ENCODE assay signal across 8 cellular contexts in genomic region chr12:11650697-11651281, GRCh38. TPM values are rescaled to one million over a fixed set of nuclear protein-coding genes. Genes with fewer than 3 reads are reported as not detected.
DNase-seq lines count a peak whose midpoint lies in the region; ATAC-seq and TF ChIP-seq lines count a peak whose summit lies in the region.

No MANE protein-coding gene starts in this region.

- H3K27me3 ChIP-seq in heart right ventricle (no peaks in the 10 kb centered on the region), prostate gland (replicated peaks; ENCODE audit: insufficient read depth) (no peaks in the 10 kb centered on the region)

- H3K27ac Mint-ChIP-seq in activated naive CD4-positive, alpha-beta T cell treated with anti-CD3 and anti-CD28 coated beads, Interleukin-2, amount 10 ng/mL, durations not matched to agents 7 days and 5 days, result peak overlapping the region; percentile 95

- WGBS in heart right ventricle, 2 donors, result 2% methylated on average over 9 of the region's 9 CpGs
- WGBS in prostate gland, result 2% methylated on average over 9 of the region's 9 CpGs

- peak in 2 of 9 donors; percentile 15 to 27 for TF ChIP-seq CTCF in heart right ventricle (IDR thresholded peaks at IDR 0.05)
- peak in 1 of 4 experiments; percentile 17 for TF ChIP-seq CTCF in prostate gland (IDR thresholded peaks at IDR 0.05)

- DNase-seq in DMS 273 (lab: John Stamatoyannopoulos, UW; ENCODE audit: unreplicated experiment) (peak; percentile 30), DMS 273 treated with DMSO at 0.1 percent for 48 hours (lab: John Stamatoyannopoulos, UW) (no peak), NCI-H1694 (lab: John Stamatoyannopoulos, UW) (peak; percentile 17), heart right ventricle (no peak), prostate gland (ENCODE audit: low spot score) (no peak), GM19238 (ENCODE audit: insufficient read length, low spot score) (no peak), NCI-H1048 (lab: John Stamatoyannopoulos, UW) (no peak)
- peak; percentile 38 for DNase-seq in activated naive CD4-positive, alpha-beta T cell treated with anti-CD3 and anti-CD28 coated beads, Interleukin-2, amount 10 ng/mL, durations not matched to agents 7 days and 5 days

- H3K27me3 Mint-ChIP-seq in activated naive CD4-positive, alpha-beta T cell treated with anti-CD3 and anti-CD28 coated beads, Interleukin-2, amount 10 ng/mL, durations not matched to agents 7 days and 5 days, result no peaks in the 10 kb centered on the region

- H3K27ac ChIP-seq in heart right ventricle (peak overlapping the region in 9 of 10 donors; percentile 92 to 99 (median 98)), prostate gland (peak overlapping the region; percentile 93 to 94)

- CTCF ChIA-PET in activated naive CD4-positive, alpha-beta T cell treated with anti-CD3 and anti-CD28 coated beads, Interleukin-2, amount 10 ng/mL, durations not matched to agents 7 days and 5 days (lab: Charles Lee), result interaction anchor here (1.1 to 1.3 kb wide), 2 partner anchors 129 to 357 kb away, joined by 3 read pairs; no protein-coding TSS in a partner anchor

- H3K4me3 ChIP-seq in heart right ventricle (peak overlapping the region; percentile 56 to 94 (median 88)), prostate gland (peak overlapping the region; percentile 73 to 77)

- H3K4me3 Mint-ChIP-seq in activated naive CD4-positive, alpha-beta T cell treated with anti-CD3 and anti-CD28 coated beads, Interleukin-2, amount 10 ng/mL, durations not matched to agents 7 days and 5 days, result peak overlapping the region; percentile 95

- H3K4me1 ChIP-seq in heart right ventricle (peaks cover 11 to 54% (median 41%) of the 10 kb centered on the region in 9 donors), prostate gland (replicated peaks) (peaks cover 6% of the 10 kb centered on the region)

- peak in 4 of 8 donors; percentile 17 to 38 (median 30) for ATAC-seq in heart right ventricle

- H3K36me3 ChIP-seq in heart right ventricle, result no peaks in the 10 kb centered on the region
- no peaks in the 10 kb centered on the region for H3K36me3 ChIP-seq in prostate gland

- H3K36me3 Mint-ChIP-seq in activated naive CD4-positive, alpha-beta T cell treated with anti-CD3 and anti-CD28 coated beads, Interleukin-2, amount 10 ng/mL, durations not matched to agents 7 days and 5 days, result peaks cover 8% of the 10 kb centered on the region

- no peak for TF ChIP-seq POLR2A in prostate gland (IDR thresholded peaks at IDR 0.05)

- no peaks in the 10 kb centered on the region for H3K9me3 Mint-ChIP-seq in activated naive CD4-positive, alpha-beta T cell treated with anti-CD3 and anti-CD28 coated beads, Interleukin-2, amount 10 ng/mL, durations not matched to agents 7 days and 5 days

- intact Hi-C loops in heart right ventricle (cut with DNase I), result loop anchor here in 8 of 10 donors (2.0 to 10.0 kb wide), 17 partner anchors 54 to 234 kb away; no protein-coding TSS in a partner anchor
- intact Hi-C loops in prostate gland (cut with DNase I), result loop anchor here (5.0 to 10.0 kb wide), 3 partner anchors 117 to 232 kb away; no protein-coding TSS in a partner anchor

- peaks cover 48% of the 10 kb centered on the region for H3K4me1 Mint-ChIP-seq in activated naive CD4-positive, alpha-beta T cell treated with anti-CD3 and anti-CD28 coated beads, Interleukin-2, amount 10 ng/mL, durations not matched to agents 7 days and 5 days

- H3K9me3 ChIP-seq in heart right ventricle, result peaks cover 0 to under 1% (median 0%) of the 10 kb centered on the region in 11 donors
- no peaks in the 10 kb centered on the region for H3K9me3 ChIP-seq in prostate gland

RNA-seq across cellular contexts. Expression of gene ETV6, which starts 1.3 kb away (rescaled TPM):
- 10 to 100 TPM in 9 of 10 donors, 1 to 10 TPM in 1; 8.5 to 33.5 (median 15.9) TPM for total RNA-seq in heart right ventricle
- 1 to 10 TPM; 2.7 to 4.8 TPM for polyA plus RNA-seq in heart right ventricle
- total RNA-seq in prostate gland, result 10 to 100 TPM; 26.7 to 33.6 TPM

Comparison
In these comparisons a context has a peak if more than half of its experiments do, and no peak if none do; other contexts are left out.
1. DNase-seq: peak in DMS 273 (single experiment), NCI-H1694 (single experiment) and activated naive CD4-positive, alpha-beta T cell treated with anti-CD3 and anti-CD28 coated beads, Interleukin-2, amount 10 ng/mL, durations not matched to agents 7 days and 5 days (single experiment); none in DMS 273 treated with DMSO at 0.1 percent for 48 hours (single experiment), heart right ventricle (0 of 2), prostate gland (single experiment), GM19238 (single experiment) and NCI-H1048 (single experiment).